Comparison of ENCODE assay signal across 4 cellular contexts in genomic region chr11:117587416-117587815, GRCh38.
"Had no signal": no experiment of that assay in that cellular context is flagged by ENCODE, and none has a peak within 500 bp of the region (broad histone marks: within the 10 kb centered on the region; RNA-seq: fewer than 3 reads in every experiment).

No MANE protein-coding gene starts in this region.

- H3K9me3 Mint-ChIP-seq: GM23338, H9 had no signal

- H3K4me2 ChIP-seq: GM23338 had no signal

- ATAC-seq: GM23338 had no signal

- H3K4me3 ChIP-seq: GM23338 had no signal

- H2AFZ ChIP-seq: GM23338 had no signal

- H3K27ac Mint-ChIP-seq: GM23338, H9 had no signal

- H3K4me3 Mint-ChIP-seq: GM23338, H9 had no signal

- DNase-seq: H9, HCEC 1CT, IMR-90 had no signal
